ENCODE assay signal across 2 cellular contexts in genomic region chr4:59374416-59374815, GRCh38.
TF ChIP-seq lines count a peak whose summit lies in the region.

No MANE protein-coding gene starts in this region.

TF ChIP-seq in SK-N-SH, 30 proteins besides CTCF, POLR2A, EP300 and RAD21:
- TF ChIP-seq REST (IDR thresholded peaks at IDR 0.05; ENCODE audit: low read depth, low read length) (no peak), FOXJ3 (CRISPR knock-in tag; IDR thresholded peaks at IDR 0.05) (no peak), GATA2 (CRISPR knock-in tag; IDR thresholded peaks at IDR 0.05) (no peak), TCF12 (IDR thresholded peaks at IDR 0.05) (no peak), MAX (IDR thresholded peaks at IDR 0.05; ENCODE audit: low read depth) (no peak), CHD2 (IDR thresholded peaks at IDR 0.05; ENCODE audit: low read length, partially characterized antibody) (no peak), TAF1 (IDR thresholded peaks at IDR 0.05; ENCODE audit: borderline replicate concordance, low read depth, low read length) (no peak), POLR2AphosphoS5 (IDR thresholded peaks at IDR 0.05; ENCODE audit: low read depth, low read length) (no peak), YY1 (IDR thresholded peaks at IDR 0.05; ENCODE audit: low read depth) (no peak), TEAD4 (IDR thresholded peaks at IDR 0.05; ENCODE audit: borderline replicate concordance, insufficient read depth) (no peak), EZH2phosphoT487 (IDR thresholded peaks at IDR 0.05; ENCODE audit: borderline replicate concordance, low read depth) (no peak), SIN3A (IDR thresholded peaks at IDR 0.05; ENCODE audit: borderline replicate concordance, low read depth, low read length) (no peak), NFIC (IDR thresholded peaks at IDR 0.05; ENCODE audit: borderline replicate concordance) (no peak), FOSL2 (IDR thresholded peaks at IDR 0.05; ENCODE audit: borderline replicate concordance, low read depth) (no peak), FOXM1 (IDR thresholded peaks at IDR 0.05; ENCODE audit: low read depth) (no peak), SMC3 (IDR thresholded peaks at IDR 0.05; ENCODE audit: low read depth, low read length) (no peak)
- TF ChIP-seq, protein P1, sequence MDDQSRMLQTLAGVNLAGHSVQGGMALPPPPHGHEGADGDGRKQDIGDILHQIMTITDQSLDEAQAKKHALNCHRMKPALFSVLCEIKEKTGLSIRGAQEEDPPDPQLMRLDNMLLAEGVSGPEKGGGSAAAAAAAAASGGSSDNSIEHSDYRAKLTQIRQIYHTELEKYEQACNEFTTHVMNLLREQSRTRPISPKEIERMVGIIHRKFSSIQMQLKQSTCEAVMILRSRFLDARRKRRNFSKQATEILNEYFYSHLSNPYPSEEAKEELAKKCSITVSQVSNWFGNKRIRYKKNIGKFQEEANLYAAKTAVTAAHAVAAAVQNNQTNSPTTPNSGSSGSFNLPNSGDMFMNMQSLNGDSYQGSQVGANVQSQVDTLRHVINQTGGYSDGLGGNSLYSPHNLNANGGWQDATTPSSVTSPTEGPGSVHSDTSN (IDR thresholded peaks at IDR 0.05): no peak
- TF ChIP-seq, protein P2, sequence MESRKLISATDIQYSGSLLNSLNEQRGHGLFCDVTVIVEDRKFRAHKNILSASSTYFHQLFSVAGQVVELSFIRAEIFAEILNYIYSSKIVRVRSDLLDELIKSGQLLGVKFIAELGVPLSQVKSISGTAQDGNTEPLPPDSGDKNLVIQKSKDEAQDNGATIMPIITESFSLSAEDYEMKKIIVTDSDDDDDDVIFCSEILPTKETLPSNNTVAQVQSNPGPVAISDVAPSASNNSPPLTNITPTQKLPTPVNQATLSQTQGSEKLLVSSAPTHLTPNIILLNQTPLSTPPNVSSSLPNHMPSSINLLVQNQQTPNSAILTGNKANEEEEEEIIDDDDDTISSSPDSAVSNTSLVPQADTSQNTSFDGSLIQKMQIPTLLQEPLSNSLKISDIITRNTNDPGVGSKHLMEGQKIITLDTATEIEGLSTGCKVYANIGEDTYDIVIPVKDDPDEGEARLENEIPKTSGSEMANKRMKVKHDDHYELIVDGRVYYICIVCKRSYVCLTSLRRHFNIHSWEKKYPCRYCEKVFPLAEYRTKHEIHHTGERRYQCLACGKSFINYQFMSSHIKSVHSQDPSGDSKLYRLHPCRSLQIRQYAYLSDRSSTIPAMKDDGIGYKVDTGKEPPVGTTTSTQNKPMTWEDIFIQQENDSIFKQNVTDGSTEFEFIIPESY (IDR thresholded peaks at IDR 0.05; ENCODE audit: borderline replicate concordance, low read depth): no peak

TF ChIP-seq in SK-N-SH treated with all-trans-retinoic acid at 6 μM for 48 hours, 23 proteins besides CTCF, POLR2A, EP300 and RAD21 (continued from another document):
- no peak for TF ChIP-seq ARNTL (CRISPR knock-in tag; IDR thresholded peaks at IDR 0.05; ENCODE audit: borderline replicate concordance, low read depth)
- TF ChIP-seq BACH2 (CRISPR knock-in tag; IDR thresholded peaks at IDR 0.05; ENCODE audit: borderline replicate concordance): no peak
- TF ChIP-seq ZNF8 (CRISPR knock-in tag; IDR thresholded peaks at IDR 0.05): no peak
- TF ChIP-seq CREB5 (CRISPR knock-in tag; IDR thresholded peaks at IDR 0.05; ENCODE audit: low read depth): no peak
- no peak for TF ChIP-seq OSR1 (CRISPR knock-in tag; IDR thresholded peaks at IDR 0.05)
